Comparison of ENCODE assay signal across 1 cellular context in the genomic region with DNA sequence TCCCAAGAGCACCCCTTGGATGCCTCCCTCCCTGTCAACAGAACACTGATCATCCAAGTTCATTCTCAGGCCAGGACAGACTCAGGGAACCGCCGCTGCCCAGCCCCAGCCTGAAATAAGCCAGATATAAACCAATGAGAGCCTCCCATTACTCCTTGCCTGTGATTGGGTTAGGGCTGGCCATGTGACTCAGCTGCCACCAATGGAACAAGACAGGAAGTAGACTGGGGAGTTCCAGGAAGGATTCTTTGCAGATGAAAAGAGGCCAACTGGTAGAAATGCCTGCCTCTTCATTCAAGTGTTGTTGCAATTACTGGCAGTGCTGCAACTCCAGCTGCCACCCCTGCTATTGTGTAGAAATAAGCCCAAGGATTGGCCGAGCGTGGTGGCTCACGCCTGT.
A peak's percentile ranks its signal among the peaks of the same experiment; 100 is the strongest.
TF ChIP-seq lines count a peak whose summit lies in the region.

No MANE protein-coding gene starts in this region.

TF ChIP-seq in H1, 55 proteins besides CTCF, POLR2A, EP300 and RAD21:
- no peak for TF ChIP-seq RFX5 (IDR thresholded peaks at IDR 0.05; ENCODE audit: borderline replicate concordance, low read depth, low read length)
- TF ChIP-seq, protein P1, sequence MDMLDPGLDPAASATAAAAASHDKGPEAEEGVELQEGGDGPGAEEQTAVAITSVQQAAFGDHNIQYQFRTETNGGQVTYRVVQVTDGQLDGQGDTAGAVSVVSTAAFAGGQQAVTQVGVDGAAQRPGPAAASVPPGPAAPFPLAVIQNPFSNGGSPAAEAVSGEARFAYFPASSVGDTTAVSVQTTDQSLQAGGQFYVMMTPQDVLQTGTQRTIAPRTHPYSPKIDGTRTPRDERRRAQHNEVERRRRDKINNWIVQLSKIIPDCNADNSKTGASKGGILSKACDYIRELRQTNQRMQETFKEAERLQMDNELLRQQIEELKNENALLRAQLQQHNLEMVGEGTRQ (IDR thresholded peaks at IDR 0.05; ENCODE audit: low read length), result peak; percentile 65
TF ChIP-seq in H1: peak in this region for 1.
